Comparison of ENCODE assay signal across 8 cellular contexts in the genomic region with DNA sequence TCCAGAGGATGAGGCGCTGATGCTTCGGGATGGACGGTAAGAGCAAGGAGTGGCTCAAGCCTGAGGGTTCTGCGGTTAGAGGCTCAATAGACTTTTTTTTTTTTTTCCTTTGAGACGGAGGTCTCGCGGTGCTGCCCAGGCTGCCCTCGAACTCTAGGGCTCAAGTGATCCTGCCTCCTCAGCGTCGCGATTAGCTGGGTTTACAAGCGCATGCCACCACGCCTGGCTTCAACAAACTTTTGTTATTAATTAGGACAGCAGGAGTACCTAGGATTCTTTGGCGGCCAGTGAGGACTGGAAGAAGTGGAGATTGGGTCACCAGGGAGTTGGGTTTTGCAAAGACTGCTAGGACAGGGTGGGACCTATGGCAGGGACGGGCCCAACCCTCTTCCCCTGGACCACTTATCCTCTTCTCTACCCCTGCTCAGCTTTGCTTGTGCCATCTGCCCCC. TPM values are rescaled to one million over a fixed set of nuclear protein-coding genes. Genes with fewer than 3 reads are reported as not detected.
A peak's percentile ranks its signal among the peaks of the same experiment; 100 is the strongest.
DNase-seq lines count a peak whose midpoint lies in the region; ATAC-seq, FAIRE-seq and TF ChIP-seq lines count a peak whose summit lies in the region.

No MANE protein-coding gene starts in this region.

- peaks cover 0 to 12% of the 10 kb centered on the region in 2 experiments; a peak in 2 of 4 replicates for H3K79me2 ChIP-seq in H1 (ENCODE audit: control insufficient read depth in 1 of 2, insufficient read depth in 2 of 2, low read length in 2 of 2)

- H3K56ac ChIP-seq in H1 (replicated peaks; ENCODE audit: insufficient read length, low read depth, low read length), result peak overlapping the region; percentile 56

- no peaks in the 10 kb centered on the region for H3K27me3 Mint-ChIP-seq in naive B cell

- no peak overlapping the region; the same call in 1 of the 2 replicates for H2AK5ac ChIP-seq in H1 (ENCODE audit: low read depth, low read length)

- TF ChIP-seq RAD21 in H1 (IDR thresholded peaks at IDR 0.05 in 1 of 2, conservative IDR thresholded peaks at IDR 0.05 in 1 of 2; ENCODE audit: low read depth in 2 of 2, low read length in 2 of 2), result no peak

- ATAC-seq in left ventricle myocardium superior (no peak), naive B cell (ENCODE audit: low read depth in 2 of 2) (no peak), GM19328 (IDR thresholded peaks at IDR 0.05; ENCODE audit: unreplicated experiment) (no peak)

- H3K23me2 ChIP-seq in H1 (ENCODE audit: low read depth, low read length), result peaks cover 17% of the 10 kb centered on the region

- intact Hi-C loops in left ventricle myocardium superior (cut with micrococcal nuclease), result no loop called here

- H3K23ac ChIP-seq in H1 (ENCODE audit: insufficient read length), result no peak overlapping the region

- H3K4me1 Mint-ChIP-seq in naive B cell, result peaks cover 29 to 39% (median 34%) of the 10 kb centered on the region in 3 donors

- peak; percentile 49 to 70 for DNase-seq in cardiac muscle cell (ENCODE audit: low read depth in 1 of 2, low spot score in 1 of 2)
- no peak for DNase-seq in left ventricle myocardium superior
- DNase-seq in RKO (ENCODE audit: low spot score), result peak; percentile 65
- no peak for DNase-seq in H1 (ENCODE audit: low read depth in 1 of 2, low spot score in 2 of 2)
- DNase-seq in naive B cell, result no peak
- no peak for DNase-seq in NCI-H774 (lab: John Stamatoyannopoulos, UW)
- no peak for DNase-seq in HuH-7 (ENCODE audit: low spot score)

- 0 out of 2 replicates have a peak, but pooled peaks cover 3% of the 10 kb centered on the region for H3K79me1 ChIP-seq in H1 (ENCODE audit: low read depth, low read length)

- H3K4me3 Mint-ChIP-seq in naive B cell, result peak overlapping the region; percentile 81 to 98 (median 94)

- H3K27me3 ChIP-seq in cardiac muscle cell (no peaks in the 10 kb centered on the region), H1 (replicated peaks in 1 of 4; ENCODE audit: control insufficient read depth in 3 of 4, extremely low read depth in 1 of 4, insufficient read depth in 3 of 4, low read length in 3 of 4) (no peaks in the 10 kb centered on the region)

- H3K27ac Mint-ChIP-seq in naive B cell, result peak overlapping the region; percentile 62 to 97 (median 95)

- no peak for TF ChIP-seq CTCF in cardiac muscle cell (IDR thresholded peaks at IDR 0.05; ENCODE audit: low read depth, low read length)
- no peak for TF ChIP-seq CTCF in H1 (IDR thresholded peaks at IDR 0.05; ENCODE audit: control extremely low read depth in 1 of 3, insufficient read depth in 1 of 3, low read depth in 1 of 3, low read length in 3 of 3)

- H3K27ac ChIP-seq in cardiac muscle cell (peak overlapping the region; percentile 68), H1 (ENCODE audit: low read depth, low read length) (peak overlapping the region; percentile 41)

- CTCF ChIA-PET in H1 (lab: Charles Lee; ENCODE audit: partially characterized antibody), result interaction anchor here (1.0 to 2.7 kb wide), 4 partner anchors 9 to 56 kb away, joined by 3 to 10 read pairs (median 5); a partner anchor contains a TSS

- peak overlapping the region; percentile 73 for H2BK5ac ChIP-seq in H1 (ENCODE audit: low read depth, low read length)

- no peak for TF ChIP-seq EP300 in H1 (IDR thresholded peaks at IDR 0.05; ENCODE audit: borderline replicate concordance in 1 of 2, low read depth in 2 of 2, low read length in 2 of 2)

- H3K14ac ChIP-seq in H1 (ENCODE audit: insufficient read length), result no peak overlapping the region

- H2BK120ac ChIP-seq in H1 (replicated peaks; ENCODE audit: low read depth, low read length), result no peak overlapping the region

- no peak overlapping the region for H2BK15ac ChIP-seq in H1 (ENCODE audit: low read length)

- no peak for TF ChIP-seq POLR2A in H1 (IDR thresholded peaks at IDR 0.05; ENCODE audit: control extremely low read depth in 1 of 2, low read depth in 2 of 2, low read length in 2 of 2)

- 0 out of 2 replicates have a peak overlapping the region, but pooled peaks have one; percentile 42 for H4K8ac ChIP-seq in H1 (ENCODE audit: extremely low read depth, insufficient read depth, low read length)

- no peaks in the 10 kb centered on the region for H4K20me1 ChIP-seq in H1 (replicated peaks in 1 of 2; ENCODE audit: control insufficient read depth in 1 of 2, insufficient read depth in 2 of 2, low read length in 2 of 2)

- H3K4ac ChIP-seq in H1 (replicated peaks; ENCODE audit: insufficient read length, low read depth, low read length), result no peak overlapping the region

- H3K9me3 ChIP-seq in cardiac muscle cell (ENCODE audit: low read depth) (no peaks in the 10 kb centered on the region), H1 (ENCODE audit: insufficient read depth in 2 of 2, low read depth in 1 of 2, low read length in 1 of 2) (no peaks in the 10 kb centered on the region)

- WGBS in H1 (ENCODE audit: extremely low coverage in 1 of 2, insufficient coverage in 1 of 2, insufficient read length in 1 of 2, insufficient replicate concordance in 2 of 2, low coverage in 1 of 2, low lambda C conversion rate in 2 of 2, missing lambda C conversion rate in 1 of 2), 2 experiments, result 17% methylated on average over 12 of the region's 15 CpGs; no CpG with 5 or more reads in 1 of the 2 experiments

- no peak overlapping the region for H2BK20ac ChIP-seq in H1 (ENCODE audit: low read length)

- peak overlapping the region; percentile 90; the same call in 1 of the 2 replicates for H2AFZ ChIP-seq in H1 (ENCODE audit: low read length)

- H3K36me3 Mint-ChIP-seq in naive B cell, result peaks cover 7 to 9% of the 10 kb centered on the region in 2 donors

- H4K91ac ChIP-seq in H1 (replicated peaks; ENCODE audit: insufficient read length, low read length), result no peak overlapping the region

- no peak for FAIRE-seq in H1 (lab: Jason Lieb, UNC)

- H3K9ac ChIP-seq in H1 (replicated peaks in 1 of 4; ENCODE audit: extremely low read depth in 1 of 4, low read depth in 3 of 4, low read length in 3 of 4), result peak overlapping the region; percentile 78 to 81 (median 80)

- no peak overlapping the region for H3K18ac ChIP-seq in H1 (ENCODE audit: extremely low read depth, low read length)

- H3K9me3 Mint-ChIP-seq in naive B cell, result no peaks in the 10 kb centered on the region

- POLR2A ChIA-PET in H1 (lab: Charles Lee; ENCODE audit: partially characterized antibody), result interaction anchor here (0.6 to 2.4 kb wide), 12 partner anchors 9 to 119 kb away, joined by 3 to 13 read pairs (median 4); a partner anchor contains a TSS

- H3K36me3 ChIP-seq in cardiac muscle cell, result peaks cover 16% of the 10 kb centered on the region
- peaks cover 0 to 12% (median 4%) of the 10 kb centered on the region in 4 experiments; a peak in 5 of 8 replicates for H3K36me3 ChIP-seq in H1 (ENCODE audit: control insufficient read depth in 2 of 4, insufficient read depth in 4 of 4, low read length in 3 of 4)

- no peak overlapping the region for H4K5ac ChIP-seq in H1 (ENCODE audit: insufficient read length, low read depth, low read length)

- H3K4me1 ChIP-seq in cardiac muscle cell (ENCODE audit: low read depth) (peaks cover 14% of the 10 kb centered on the region), H1 (replicated peaks in 1 of 4; ENCODE audit: control insufficient read depth in 3 of 4, insufficient read depth in 4 of 4, low read length in 3 of 4) (peaks cover 5 to 10% (median 5%) of the 10 kb centered on the region in 4 experiments)

- peak overlapping the region; percentile 86 to 89 for H3K4me2 ChIP-seq in H1 (ENCODE audit: insufficient read depth in 1 of 2, low read depth in 2 of 2, low read length in 2 of 2)

- H3K4me3 ChIP-seq in cardiac muscle cell (peak overlapping the region; percentile 75), H1 (ENCODE audit: extremely low read depth in 1 of 4, insufficient read depth in 2 of 4, low read depth in 3 of 4, low read length in 4 of 4) (peak overlapping the region; percentile 80 to 99 (median 95))

- H2BK12ac ChIP-seq in H1 (ENCODE audit: low read depth, low read length), result no peak overlapping the region

RNA-seq across cellular contexts. Expression of a gene that starts 0.6 kb away (rescaled TPM):
- total RNA-seq in cardiac muscle cell (30.8 and 50.9 TPM in 2 replicates), left ventricle myocardium superior (19.1 TPM)
- polyA plus RNA-seq in cardiac muscle cell (66.5 and 80.7 TPM in 2 replicates), H1 (2011; rRNA removed) (13.6 and 17.3 TPM in 2 replicates), naive B cell (ENCODE audit: low read depth in 6 of 6) (10 to 100 TPM; 62.2 to 96.1 (median 71.2) TPM)
- 44.5 and 46.2 TPM in 2 replicates for total RNA-seq in H1 (2021; fragmentation: NEBNext Ultra II Directional; extraction: Animal tissue kit (Norgen Biotek cat#: 25700))
- 24.2 TPM for polyA plus RNA-seq in H1 (2011; cell fraction: cytosol; rRNA removed)
- 34.6 TPM for polyA plus RNA-seq in H1 (2011; cell fraction: nucleus; rRNA removed)
- 47.7 to 56.4 TPM (median 51.1 TPM) in 4 replicates for polyA plus RNA-seq in H1 (2012, experiment 1 of 2)
- polyA plus RNA-seq in H1 (2012, experiment 2 of 2), result 39.8 TPM
- polyA plus RNA-seq in H1 (2013, experiment 1 of 2), result 46.5 TPM
- 43.1 TPM for polyA plus RNA-seq in H1 (2013, experiment 2 of 2)
- 8.7 and 9.6 TPM in 2 replicates for polyA minus RNA-seq in H1 (2011; rRNA and poly(A)+ RNA removed)
- polyA minus RNA-seq in H1 (2011; cell fraction: cytosol; rRNA and poly(A)+ RNA removed), result 8.2 TPM
- 6.5 TPM for polyA minus RNA-seq in H1 (2011; cell fraction: nucleus; rRNA and poly(A)+ RNA removed)

RNA-seq across cellular contexts. Expression of a gene that starts 0.8 kb away (rescaled TPM):
- 19.7 and 26.7 TPM in 2 replicates for total RNA-seq in cardiac muscle cell
- polyA plus RNA-seq in cardiac muscle cell, result 4.9 and 8.0 TPM in 2 replicates
- 13.0 TPM for total RNA-seq in left ventricle myocardium superior
- total RNA-seq in H1 (2021; fragmentation: NEBNext Ultra II Directional; extraction: Animal tissue kit (Norgen Biotek cat#: 25700)), result 4.9 and 6.0 TPM in 2 replicates
- polyA plus RNA-seq in H1 (2011; rRNA removed), result 2.4 and 2.5 TPM in 2 replicates
- 4.3 TPM for polyA plus RNA-seq in H1 (2011; cell fraction: cytosol; rRNA removed)
- 5.4 TPM for polyA plus RNA-seq in H1 (2011; cell fraction: nucleus; rRNA removed)
- polyA plus RNA-seq in H1 (2012, experiment 1 of 2), result 4.8 to 6.5 TPM (median 6.0 TPM) in 4 replicates
- polyA plus RNA-seq in H1 (2012, experiment 2 of 2), result 4.9 TPM
- polyA plus RNA-seq in H1 (2013, experiment 1 of 2), result 3.3 TPM
- 3.2 TPM for polyA plus RNA-seq in H1 (2013, experiment 2 of 2)
- 5.1 and 7.4 TPM in 2 replicates for polyA minus RNA-seq in H1 (2011; rRNA and poly(A)+ RNA removed)
- polyA minus RNA-seq in H1 (2011; cell fraction: cytosol; rRNA and poly(A)+ RNA removed), result 4.3 TPM
- 4.1 TPM for polyA minus RNA-seq in H1 (2011; cell fraction: nucleus; rRNA and poly(A)+ RNA removed)
- polyA plus RNA-seq in naive B cell (ENCODE audit: low read depth in 6 of 6), result 1 to 10 TPM in 1 of 6 donors, under 1 TPM in 4, not detected in 1; 0.25 to 1.1 (median 0.60) TPM

RNA-seq across cellular contexts. Expression of a gene that starts 9.2 kb away (rescaled TPM):
- total RNA-seq in cardiac muscle cell (0.48 TPM in 1 of 2 replicates, not detected in the other), left ventricle myocardium superior (0.62 TPM)
- polyA plus RNA-seq in cardiac muscle cell (0.44 TPM in 1 of 2 replicates, not detected in the other), H1 (2011; rRNA removed) (0.42 and 0.63 TPM in 2 replicates), naive B cell (ENCODE audit: low read depth in 6 of 6) (1 to 10 TPM in 1 of 6 donors, under 1 TPM in 2, not detected in 3; 0.32 to 1.2 (median 0.53) TPM)
- total RNA-seq in H1 (2021; fragmentation: NEBNext Ultra II Directional; extraction: Animal tissue kit (Norgen Biotek cat#: 25700)), result not detected in 2 replicates
- 0.27 TPM for polyA plus RNA-seq in H1 (2011; cell fraction: cytosol; rRNA removed)
- 0.74 TPM for polyA plus RNA-seq in H1 (2011; cell fraction: nucleus; rRNA removed)
- 1.1 to 1.2 TPM in 2 of 4 replicates, not detected in the others for polyA plus RNA-seq in H1 (2012, experiment 1 of 2)
- not detected for polyA plus RNA-seq in H1 (2012, experiment 2 of 2)
- not detected for polyA plus RNA-seq in H1 (2013, experiment 1 of 2)
- 0.17 TPM for polyA plus RNA-seq in H1 (2013, experiment 2 of 2)
- not detected in 2 replicates for polyA minus RNA-seq in H1 (2011; rRNA and poly(A)+ RNA removed)
- not detected for polyA minus RNA-seq in H1 (2011; cell fraction: cytosol; rRNA and poly(A)+ RNA removed)
- not detected for polyA minus RNA-seq in H1 (2011; cell fraction: nucleus; rRNA and poly(A)+ RNA removed)

RNA-seq across cellular contexts. Expression of a gene that starts 10.1 kb away (rescaled TPM):
- 0.45 TPM in 1 of 2 replicates, not detected in the other for total RNA-seq in cardiac muscle cell
- polyA plus RNA-seq in cardiac muscle cell, result 0.20 and 0.39 TPM in 2 replicates
- total RNA-seq in left ventricle myocardium superior, result 1.4 TPM
- total RNA-seq in H1 (2021; fragmentation: NEBNext Ultra II Directional; extraction: Animal tissue kit (Norgen Biotek cat#: 25700)), result not detected in 2 replicates
- not detected in 2 replicates for polyA plus RNA-seq in H1 (2011; rRNA removed)
- not detected for polyA plus RNA-seq in H1 (2011; cell fraction: cytosol; rRNA removed)
- polyA plus RNA-seq in H1 (2011; cell fraction: nucleus; rRNA removed), result not detected
- 0.30 to 0.33 TPM (median 0.31 TPM) in 3 of 4 replicates, not detected in the other for polyA plus RNA-seq in H1 (2012, experiment 1 of 2)
- polyA plus RNA-seq in H1 (2012, experiment 2 of 2), result 0.21 TPM
- not detected for polyA plus RNA-seq in H1 (2013, experiment 1 of 2)
- not detected for polyA plus RNA-seq in H1 (2013, experiment 2 of 2)
- not detected in 2 replicates for polyA minus RNA-seq in H1 (2011; rRNA and poly(A)+ RNA removed)
- polyA minus RNA-seq in H1 (2011; cell fraction: cytosol; rRNA and poly(A)+ RNA removed), result not detected
- polyA minus RNA-seq in H1 (2011; cell fraction: nucleus; rRNA and poly(A)+ RNA removed), result not detected
- 10 to 100 TPM in 2 of 6 donors, 1 to 10 TPM in 3, not detected in 1; 5.0 to 15.6 (median 8.3) TPM for polyA plus RNA-seq in naive B cell (ENCODE audit: low read depth in 6 of 6)

RNA-seq across cellular contexts. Expression of a gene that starts 20.1 kb away (rescaled TPM):
- 22.0 and 28.1 TPM in 2 replicates for total RNA-seq in cardiac muscle cell
- polyA plus RNA-seq in cardiac muscle cell, result 23.3 and 29.9 TPM in 2 replicates
- 55.1 TPM for total RNA-seq in left ventricle myocardium superior
- 15.7 and 17.5 TPM in 2 replicates for total RNA-seq in H1 (2021; fragmentation: NEBNext Ultra II Directional; extraction: Animal tissue kit (Norgen Biotek cat#: 25700))
- 12.2 and 22.7 TPM in 2 replicates for polyA plus RNA-seq in H1 (2011; rRNA removed)
- 15.0 TPM for polyA plus RNA-seq in H1 (2011; cell fraction: cytosol; rRNA removed)
- 50.4 TPM for polyA plus RNA-seq in H1 (2011; cell fraction: nucleus; rRNA removed)
- 13.6 to 18.5 TPM (median 15.0 TPM) in 4 replicates for polyA plus RNA-seq in H1 (2012, experiment 1 of 2)
- polyA plus RNA-seq in H1 (2012, experiment 2 of 2), result 30.6 TPM
- 18.2 TPM for polyA plus RNA-seq in H1 (2013, experiment 1 of 2)
- 17.2 TPM for polyA plus RNA-seq in H1 (2013, experiment 2 of 2)
- polyA minus RNA-seq in H1 (2011; rRNA and poly(A)+ RNA removed), result 10.1 and 14.8 TPM in 2 replicates
- polyA minus RNA-seq in H1 (2011; cell fraction: cytosol; rRNA and poly(A)+ RNA removed), result 7.6 TPM
- 24.1 TPM for polyA minus RNA-seq in H1 (2011; cell fraction: nucleus; rRNA and poly(A)+ RNA removed)
- not detected for polyA plus RNA-seq in naive B cell (ENCODE audit: low read depth in 6 of 6)

Comparison
In these comparisons a context has a peak if more than half of its experiments do, and no peak if none do; other contexts are left out.
1. DNase-seq: peak in cardiac muscle cell (2 of 2) and RKO (single experiment); none in left ventricle myocardium superior (single experiment), H1 (0 of 2), naive B cell (single experiment), NCI-H774 (single experiment) and HuH-7 (single experiment).